9 cellular contexts compared by ENCODE assay signal in the genomic region with DNA sequence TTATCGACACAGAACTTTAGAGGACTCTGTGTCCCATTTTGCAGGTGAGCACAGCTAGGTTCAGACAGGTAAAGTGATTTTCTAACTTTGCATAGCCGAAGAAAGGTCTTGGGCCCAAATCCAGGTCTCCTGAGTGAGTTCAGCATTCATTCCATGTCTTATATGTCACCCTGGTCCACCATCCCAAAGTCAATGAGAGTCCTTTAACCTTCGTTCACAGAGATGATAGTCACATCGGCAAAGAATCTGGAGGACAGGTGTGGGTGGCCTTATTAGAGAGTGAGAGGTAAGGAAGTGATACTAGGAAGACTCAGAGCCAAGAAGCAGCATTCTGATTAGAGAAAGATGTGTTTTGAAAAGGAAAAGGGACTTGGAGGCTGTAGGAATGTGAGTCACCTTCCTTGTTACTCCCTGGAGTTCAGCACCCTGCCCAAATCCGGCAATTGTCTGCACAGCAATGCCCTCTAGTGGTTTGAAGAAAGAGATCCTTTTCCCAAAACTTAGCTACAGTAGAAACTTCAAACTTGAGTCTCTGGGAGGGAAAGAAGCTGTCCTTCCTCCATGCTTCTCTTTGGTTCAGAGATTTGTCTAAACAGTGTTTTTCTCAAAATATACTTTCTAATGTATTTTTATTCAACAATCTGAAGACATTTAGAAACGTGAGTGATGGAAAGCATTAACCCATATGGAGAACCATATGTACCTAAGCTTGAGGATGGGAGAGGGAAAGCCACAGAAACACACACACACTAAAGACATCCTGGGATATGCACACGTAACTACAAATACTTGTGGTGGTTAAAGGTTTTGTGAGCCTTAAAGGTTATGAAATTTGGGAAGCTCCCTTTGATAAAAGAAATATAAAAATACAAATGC.
DNase-seq lines count a peak whose midpoint lies in the region; ATAC-seq and TF ChIP-seq lines count a peak whose summit lies in the region.
"Had no signal": no experiment of that assay in that cellular context is flagged by ENCODE, and none has a peak within 500 bp of the region (broad histone marks: within the 10 kb centered on the region; RNA-seq: fewer than 3 reads in every experiment).

No MANE protein-coding gene starts in this region.

- H3K27me3 Mint-ChIP-seq in endodermal cell (ENCODE audit: insufficient read depth) (peaks cover 4% of the 10 kb centered on the region), neural crest cell (ENCODE audit: low read depth) (peaks cover 40% of the 10 kb centered on the region)

- WGBS in endodermal cell (ENCODE audit: insufficient coverage in 1 of 2, insufficient read length in 1 of 2), 2 experiments: 57 to 72% methylated on average over 5 to 6 of the region's 7 CpGs

- peaks cover 14% of the 10 kb centered on the region for H3K9me3 ChIP-seq in endodermal cell (ENCODE audit: control insufficient read depth, low read length)

- H3K9me3 Mint-ChIP-seq in endodermal cell: peaks cover 6% of the 10 kb centered on the region
- H3K9me3 Mint-ChIP-seq in neural crest cell: no peaks in the 10 kb centered on the region

- no peaks in the 10 kb centered on the region for H3K36me3 Mint-ChIP-seq in endodermal cell (ENCODE audit: low read depth)
- no peaks in the 10 kb centered on the region for H3K36me3 Mint-ChIP-seq in neural crest cell (ENCODE audit: low read depth)

- TF ChIP-seq CTCF in endodermal cell (conservative IDR thresholded peaks at IDR 0.05): peak; percentile 95
- TF ChIP-seq CTCF in neural crest cell (conservative IDR thresholded peaks at IDR 0.05): peak; percentile 79

- no peaks in the 10 kb centered on the region for H3K4me1 ChIP-seq in endodermal cell (ENCODE audit: control insufficient read depth, insufficient read depth, low read length)

- no peak overlapping the region for H3K27ac Mint-ChIP-seq in endodermal cell
- no peak overlapping the region for H3K27ac Mint-ChIP-seq in neural crest cell (ENCODE audit: unreplicated experiment)

- no peak overlapping the region for H3K4me3 ChIP-seq in endodermal cell (ENCODE audit: low read length)
- H3K4me3 ChIP-seq: SK-N-MC had no signal

- no peaks in the 10 kb centered on the region for H3K36me3 ChIP-seq in endodermal cell (ENCODE audit: control insufficient read depth, insufficient read depth, low read length)

- peaks cover 3% of the 10 kb centered on the region for H3K4me1 Mint-ChIP-seq in endodermal cell
- H3K4me1 Mint-ChIP-seq in neural crest cell: no peaks in the 10 kb centered on the region

- ATAC-seq in HG03159 (IDR thresholded peaks at IDR 0.05; ENCODE audit: unreplicated experiment): no peak

- DNase-seq in DMS53 (lab: John Stamatoyannopoulos, UW): peak; percentile 15
- DNase-seq in DMS53 treated with DMSO at 0.1 percent for 48 hours (lab: John Stamatoyannopoulos, UW; ENCODE audit: unreplicated experiment): no peak
- DNase-seq in NCI-H1105 (lab: John Stamatoyannopoulos, UW): peak; percentile 31
- DNase-seq in endodermal cell: peak; percentile 85
- peak; percentile 23 for DNase-seq in neural crest cell (ENCODE audit: low read depth, low spot score)
- DNase-seq in SKM-1 treated with dmso at 0.1 percent for 144 hours (lab: John Stamatoyannopoulos, UW; ENCODE audit: unreplicated experiment): no peak
- no peak for DNase-seq in activated T-cell treated with anti-CD3 and anti-CD28 coated beads for 4 hours

- no peak overlapping the region for H3K27ac ChIP-seq in endodermal cell (ENCODE audit: low read depth, low read length)
- H3K27ac ChIP-seq: SK-N-MC had no signal

- H3K4me3 Mint-ChIP-seq in endodermal cell (no peak overlapping the region), neural crest cell (no peak overlapping the region)

- H3K27me3 ChIP-seq in endodermal cell (ENCODE audit: control insufficient read depth, insufficient read depth, low read length, poor library complexity, severe bottlenecking): no peaks in the 10 kb centered on the region

- H3K9ac ChIP-seq in endodermal cell (ENCODE audit: extremely low read depth, low read length, poor library complexity, severe bottlenecking): no peak overlapping the region

Comparison
In these comparisons a context has a peak if more than half of its experiments do, and no peak if none do; other contexts are left out.
1. DNase-seq: peak in DMS53 (single experiment), NCI-H1105 (single experiment), endodermal cell (single experiment) and neural crest cell (single experiment); none in DMS53 treated with DMSO at 0.1 percent for 48 hours (single experiment), SKM-1 treated with dmso at 0.1 percent for 144 hours (single experiment) and activated T-cell treated with anti-CD3 and anti-CD28 coated beads for 4 hours (single experiment).